Comparison of ENCODE assay signal across 1 cellular context in the genomic region with DNA sequence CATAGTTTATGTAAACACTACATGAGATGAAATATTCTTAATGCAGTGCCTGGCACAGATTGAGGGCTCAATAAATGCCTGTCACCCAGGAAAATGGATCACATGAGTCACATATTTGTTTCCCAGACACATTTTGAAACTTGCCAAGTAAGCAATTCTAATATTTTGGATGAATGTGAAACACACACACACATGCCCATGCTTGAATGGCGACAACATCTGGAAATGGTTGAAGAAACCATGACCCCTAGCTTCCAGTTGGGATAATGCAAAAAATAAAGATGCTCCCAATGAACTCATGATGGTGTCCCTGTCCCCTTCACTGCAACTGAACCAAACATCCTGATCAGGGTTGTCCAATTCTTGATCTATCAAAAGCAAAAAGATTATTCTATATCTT.
TF ChIP-seq lines count a peak whose summit lies in the region.

No MANE protein-coding gene starts in this region.

TF ChIP-seq in H1, 55 proteins besides CTCF, POLR2A, EP300 and RAD21:
- TF ChIP-seq MAFK (IDR thresholded peaks at IDR 0.05; ENCODE audit: low read depth, low read length) (0 out of 2 replicates have a peak, but pooled peaks have one; percentile 20), CEBPB (IDR thresholded peaks at IDR 0.05; ENCODE audit: low read depth, low read length) (no peak), POU5F1 (IDR thresholded peaks at IDR 0.05; ENCODE audit: low read depth, low read length) (no peak)
TF ChIP-seq in H1: peak in this region for 1.
